23 cellular contexts compared by ENCODE assay signal in genomic region chr5:169736653-169737052, GRCh38.
DNase-seq lines count a peak whose midpoint lies in the region; ATAC-seq and TF ChIP-seq lines count a peak whose summit lies in the region.
"Had no signal": no experiment of that assay in that cellular context is flagged by ENCODE, and none has a peak within 500 bp of the region (broad histone marks: within the 10 kb centered on the region; RNA-seq: fewer than 3 reads in every experiment).

No MANE protein-coding gene starts in this region.

- no peaks in the 10 kb centered on the region for H3K9me3 ChIP-seq in neutrophil
- H3K9me3 ChIP-seq: breast epithelium, prostate gland, right lobe of liver, SK-N-SH, spleen had no signal

- peaks cover 28 to 33% of the 10 kb centered on the region in 2 experiments for H3K4me1 ChIP-seq in neutrophil (ENCODE audit: control insufficient read depth in 1 of 2, insufficient read depth in 1 of 2, low read depth in 1 of 2, low read length in 1 of 2)
- H3K4me1 ChIP-seq: breast epithelium, prostate gland, right lobe of liver had no signal

- peaks cover 57% of the 10 kb centered on the region for H3K36me3 ChIP-seq in neutrophil
- H3K36me3 ChIP-seq: breast epithelium, prostate gland, right lobe of liver had no signal

- peak; percentile 56 for ATAC-seq in GM18511 (IDR thresholded peaks at IDR 0.05; ENCODE audit: unreplicated experiment)
- ATAC-seq in GM21390 (IDR thresholded peaks at IDR 0.05; ENCODE audit: unreplicated experiment), result peak; percentile 69
- ATAC-seq in HG03378 (IDR thresholded peaks at IDR 0.05; ENCODE audit: unreplicated experiment), result peak; percentile 74
- ATAC-seq: right lobe of liver, Right ventricle myocardium inferior had no signal

- peak overlapping the region; percentile 35 for H3K27ac ChIP-seq in neutrophil
- H3K27ac ChIP-seq: breast epithelium, C4-2B, GM23248, prostate gland, right lobe of liver, spleen had no signal

- TF ChIP-seq CTCF in neutrophil (IDR thresholded peaks at IDR 0.05), result no peak

- H3K4me3 ChIP-seq in neutrophil (ENCODE audit: low read depth in 1 of 2, low read length in 1 of 2), result no peak overlapping the region
- H3K4me3 ChIP-seq: breast epithelium, GM23248, prostate gland, right lobe of liver, spleen had no signal

- H3K27me3 ChIP-seq in neutrophil, result no peaks in the 10 kb centered on the region
- H3K27me3 ChIP-seq: breast epithelium, right lobe of liver, spleen had no signal

- no peak for DNase-seq in NCI-H82 treated with DMSO at 0.1 percent for 48 hours (lab: John Stamatoyannopoulos, UW; ENCODE audit: unreplicated experiment)
- DNase-seq in NCI-H446 treated with DMSO at 0.1 percent for 48 hours (lab: John Stamatoyannopoulos, UW), result no peak
- DNase-seq in anterior cingulate cortex (lab: John Stamatoyannopoulos, UW), result no peak
- DNase-seq: amygdala; GM23248; Kasumi-1; NCI-H1436; NCI-H2081 treated with DMSO at 0.1 percent for 48 hours; NCI-H2227 treated with DMSO at 0.1 percent for 48 hours; NCI-H526 treated with DMSO at 0.1 percent for 48 hours; right lobe of liver; SK-N-SH; spleen; stimulated activated CD4-positive, alpha-beta T cell treated with anti-CD3 and anti-CD28 coated beads, Interleukin-2, amount 100 ng/mL, for 48 hours; trophoblast cell had no signal
